Comparison of ENCODE assay signal across 15 cellular contexts in the genomic region with DNA sequence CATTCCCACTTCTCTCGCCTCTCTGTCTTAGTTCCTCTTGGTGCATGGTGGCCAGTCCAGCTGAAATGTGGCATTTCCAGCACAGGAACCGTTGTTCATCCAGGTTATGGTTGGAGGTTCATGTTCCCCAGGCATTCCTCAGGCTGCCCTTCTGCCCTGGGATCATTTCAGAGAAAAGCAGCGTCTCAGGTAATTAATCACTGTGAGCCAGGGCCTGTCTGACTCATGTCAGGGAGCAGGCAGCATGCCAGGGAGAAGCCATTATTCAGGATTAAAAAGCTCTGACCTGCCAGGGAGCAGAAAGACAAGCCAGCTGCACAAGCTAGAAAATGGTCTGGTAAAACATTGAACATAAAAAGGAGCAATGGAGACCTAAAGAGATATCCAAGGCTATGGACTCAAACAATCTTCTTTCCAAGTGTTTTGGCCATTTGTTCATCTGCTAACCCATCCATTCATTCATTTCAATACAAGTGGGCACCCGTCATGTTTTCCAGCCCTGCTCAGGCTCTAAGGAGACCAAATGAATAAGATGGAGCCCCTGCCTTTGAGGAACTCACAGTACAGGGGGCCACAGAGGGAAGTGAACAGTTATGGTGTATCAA.
A peak's percentile ranks its signal among the peaks of the same experiment; 100 is the strongest.
DNase-seq lines count a peak whose midpoint lies in the region; ATAC-seq and TF ChIP-seq lines count a peak whose summit lies in the region.
"Had no signal": no experiment of that assay in that cellular context is flagged by ENCODE, and none has a peak within 500 bp of the region (broad histone marks: within the 10 kb centered on the region; RNA-seq: fewer than 3 reads in every experiment).

No MANE protein-coding gene starts in this region.

- in situ Hi-C loops in IMR-90 (cut with MboI; ENCODE audit: low sequenced_read_pairs) = no loop called here

- H3K4me1 Mint-ChIP-seq in activated naive CD4-positive, alpha-beta T cell treated with anti-CD3 and anti-CD28 coated beads for 36 hours (ENCODE audit: low read depth) = no peaks in the 10 kb centered on the region
- H3K4me1 Mint-ChIP-seq: activated CD4-positive, alpha-beta T cell treated with anti-CD3 and anti-CD28 coated beads, Interleukin-2, amount 10 ng/mL, durations not matched to agents 7 days and 5 days had no signal

- H3K56ac ChIP-seq in IMR-90 (ENCODE audit: extremely low read depth, insufficient read depth, low read length) = no peak overlapping the region

- dilution Hi-C loops in IMR-90 (cut with HindIII; ENCODE audit: low sequenced_read_pairs, unreplicated experiment) = no loop called here

- H3K4me3 ChIP-seq in IMR-90 (ENCODE audit: insufficient read depth, low read depth, low read length) (no peak overlapping the region), hepatocyte (no peak overlapping the region)
- H3K4me3 ChIP-seq: spleen had no signal

- H2AK9ac ChIP-seq in IMR-90 (replicated peaks; ENCODE audit: low read depth, low read length, poor library complexity) = no peak overlapping the region

- H2AFZ ChIP-seq in IMR-90 (replicated peaks; ENCODE audit: low read length, poor library complexity) (no peak overlapping the region), hepatocyte (no peak overlapping the region)

- H3K27ac ChIP-seq in IMR-90 (ENCODE audit: insufficient read depth, low read length) (no peak overlapping the region), hepatocyte (no peak overlapping the region)
- H3K27ac ChIP-seq: HL-60, spleen had no signal

- H4K20me1 ChIP-seq in IMR-90 (ENCODE audit: insufficient read depth, low read length) = no peaks in the 10 kb centered on the region
- no peaks in the 10 kb centered on the region for H4K20me1 ChIP-seq in hepatocyte (ENCODE audit: insufficient read depth, poor library complexity, severe bottlenecking)

- WGBS in IMR-90 (ENCODE audit: extremely low coverage in 2 of 2, insufficient read length in 1 of 2), 2 experiments = 19% methylated on average over 3 of the region's 4 CpGs; no CpG with 5 or more reads in 1 of the 2 experiments
- 25% methylated on average over 4 of the region's 4 CpGs for WGBS in hepatocyte (ENCODE audit: low lambda C conversion rate, missing lambda C conversion rate)

- no peak overlapping the region for H2BK15ac ChIP-seq in IMR-90 (ENCODE audit: low read depth, low read length)

- H3K27ac Mint-ChIP-seq in activated naive CD4-positive, alpha-beta T cell treated with anti-CD3 and anti-CD28 coated beads for 36 hours = no peak overlapping the region
- H3K27ac Mint-ChIP-seq: activated CD4-positive, alpha-beta T cell treated with anti-CD3 and anti-CD28 coated beads, Interleukin-2, amount 10 ng/mL, durations not matched to agents 7 days and 5 days; CD8-positive, alpha-beta T cell had no signal

- intact Hi-C loops in IMR-90 (cut with micrococcal nuclease) = no loop called here
- intact Hi-C loops in activated naive CD4-positive, alpha-beta T cell treated with anti-CD3 and anti-CD28 coated beads for 36 hours (cut with micrococcal nuclease) = no loop called here
- intact Hi-C loops in sciatic nerve (cut with DNase I) = no loop called here

- H4K8ac ChIP-seq in IMR-90 (ENCODE audit: low read depth in 2 of 2, low read length in 2 of 2) = no peak overlapping the region

- peak; percentile 25; the same call in 1 of the 2 replicates for ATAC-seq in IMR-90 (ENCODE audit: low read depth)
- ATAC-seq in sciatic nerve = no peak
- ATAC-seq: CD8-positive, alpha-beta T cell had no signal

- 0 out of 2 replicates have a peak overlapping the region, but pooled peaks have one; percentile 23 for H2BK120ac ChIP-seq in IMR-90 (ENCODE audit: low read depth, low read length)

- no peaks in the 10 kb centered on the region for H3K36me3 ChIP-seq in IMR-90 (ENCODE audit: control insufficient read depth, insufficient read depth, low read length)
- no peaks in the 10 kb centered on the region for H3K36me3 ChIP-seq in hepatocyte (replicated peaks; ENCODE audit: insufficient read depth, low read depth)
- H3K36me3 ChIP-seq: spleen had no signal

- peak overlapping the region; percentile 25; the same call in 1 of the 2 replicates for H4K91ac ChIP-seq in IMR-90 (ENCODE audit: insufficient read depth, low read depth, low read length)

- H3K18ac ChIP-seq in IMR-90 (ENCODE audit: low read depth, low read length) = no peak overlapping the region

- CTCF ChIA-PET in IMR-90 (lab: Yijun Ruan, JAX) = no interaction called here
- CTCF ChIA-PET in activated naive CD4-positive, alpha-beta T cell treated with anti-CD3 and anti-CD28 coated beads for 36 hours (lab: Charles Lee) = no interaction called here

- H3K9me3 ChIP-seq in IMR-90 (ENCODE audit: control insufficient read depth, insufficient read depth, low read length) (peaks cover 2% of the 10 kb centered on the region; the same call in 1 of the 2 replicates), hepatocyte (ENCODE audit: low read depth) (no peaks in the 10 kb centered on the region)
- H3K9me3 ChIP-seq: spleen had no signal

- H3K4me2 ChIP-seq in IMR-90 (ENCODE audit: low read depth, low read length) (no peak overlapping the region), hepatocyte (no peak overlapping the region)

- no peak for TF ChIP-seq POLR2A in IMR-90 (IDR thresholded peaks at IDR 0.05; ENCODE audit: low read depth, low read length)

- no peak overlapping the region; the same call in 1 of the 2 replicates for H2BK20ac ChIP-seq in IMR-90 (ENCODE audit: low read depth, low read length)

- DNase-seq in D341Med (ENCODE audit: low spot score) (peak; percentile 71), IMR-90 (peak; percentile 71), RPMI7951 (ENCODE audit: low read depth) (peak; percentile 83), hepatocyte (ENCODE audit: low spot score) (peak; percentile 54), NCI-H2227 treated with DMSO at 0.1 percent for 48 hours (lab: John Stamatoyannopoulos, UW) (no peak), SK-N-DZ (ENCODE audit: low spot score) (no peak), sciatic nerve (ENCODE audit: low spot score) (no peak)
- DNase-seq in activated naive CD4-positive, alpha-beta T cell treated with anti-CD3 and anti-CD28 coated beads for 36 hours = no peak
- DNase-seq: activated CD4-positive, alpha-beta T cell treated with anti-CD3 and anti-CD28 coated beads, Interleukin-2, amount 10 ng/mL, durations not matched to agents 7 days and 5 days; activated effector memory CD4-positive, alpha-beta T cell treated with Interleukin-2 at 50 U/mL for 16 hours; CD8-positive, alpha-beta T cell; cerebellar nuclear complex; spleen had no signal

- H3K36me3 Mint-ChIP-seq in activated naive CD4-positive, alpha-beta T cell treated with anti-CD3 and anti-CD28 coated beads for 36 hours (ENCODE audit: low read depth) = no peaks in the 10 kb centered on the region
- H3K36me3 Mint-ChIP-seq: CD8-positive, alpha-beta T cell had no signal

- no peaks in the 10 kb centered on the region for H3K79me1 ChIP-seq in IMR-90 (ENCODE audit: low read depth in 1 of 2, low read length in 2 of 2)

- no peak overlapping the region for H2AK5ac ChIP-seq in IMR-90 (ENCODE audit: low read depth, low read length)

- no peak overlapping the region for H3K9ac ChIP-seq in IMR-90 (ENCODE audit: low read depth, low read length)

- no peak overlapping the region for H3K23ac ChIP-seq in IMR-90 (ENCODE audit: low read depth, low read length)

- POLR2A ChIA-PET in IMR-90 (lab: Charles Lee; ENCODE audit: unreplicated experiment) = no interaction called here

- TF ChIP-seq CTCF in IMR-90 (conservative IDR thresholded peaks at IDR 0.05; ENCODE audit: low read depth, low read length) (no peak), hepatocyte (IDR thresholded peaks at IDR 0.05; ENCODE audit: poor library complexity) (no peak)

- H3K14ac ChIP-seq in IMR-90 (replicated peaks; ENCODE audit: low read depth, low read length) = 0 out of 2 replicates have a peak overlapping the region, but pooled peaks have one; percentile 19

- H3K79me2 ChIP-seq in hepatocyte = no peaks in the 10 kb centered on the region

- no peak for TF ChIP-seq RAD21 in IMR-90 (IDR thresholded peaks at IDR 0.05; ENCODE audit: low read length)

- 0 out of 2 replicates have a peak overlapping the region, but pooled peaks have one; percentile 20 for H3K4ac ChIP-seq in IMR-90 (ENCODE audit: low read depth, low read length)

- H3K27me3 ChIP-seq in IMR-90 (ENCODE audit: control insufficient read depth, insufficient read depth, low read length) (no peaks in the 10 kb centered on the region; the same call in 1 of the 2 replicates), hepatocyte (no peaks in the 10 kb centered on the region)

- no peak overlapping the region for H4K5ac ChIP-seq in IMR-90 (ENCODE audit: low read depth, low read length)

- H3K4me1 ChIP-seq in IMR-90 (ENCODE audit: control insufficient read depth, insufficient read depth, low read length) (peaks cover 6% of the 10 kb centered on the region), hepatocyte (ENCODE audit: insufficient read depth) (peaks cover 4% of the 10 kb centered on the region)
- H3K4me1 ChIP-seq: spleen had no signal

- peaks cover 8% of the 10 kb centered on the region for H3K27me3 Mint-ChIP-seq in activated naive CD4-positive, alpha-beta T cell treated with anti-CD3 and anti-CD28 coated beads for 36 hours (ENCODE audit: low read depth)
- H3K27me3 Mint-ChIP-seq: activated CD4-positive, alpha-beta T cell treated with anti-CD3 and anti-CD28 coated beads, Interleukin-2, amount 10 ng/mL, durations not matched to agents 7 days and 5 days had no signal

- no peak overlapping the region for H2BK5ac ChIP-seq in IMR-90 (ENCODE audit: low read depth, low read length, poor library complexity, severe bottlenecking)

- no peaks in the 10 kb centered on the region for H3K9me3 Mint-ChIP-seq in activated naive CD4-positive, alpha-beta T cell treated with anti-CD3 and anti-CD28 coated beads for 36 hours
- H3K9me3 Mint-ChIP-seq: activated CD4-positive, alpha-beta T cell treated with anti-CD3 and anti-CD28 coated beads, Interleukin-2, amount 10 ng/mL, durations not matched to agents 7 days and 5 days; CD8-positive, alpha-beta T cell had no signal

- no peaks in the 10 kb centered on the region for H3K9me2 ChIP-seq in hepatocyte (replicated peaks; ENCODE audit: insufficient read depth)

- BruUV-seq in IMR-90 (replicated peaks; lab: Mats Ljungman, UMichigan) = no TSS peak

- H3K9me1 ChIP-seq in IMR-90 (ENCODE audit: insufficient read depth, low read length) = peaks cover 3% of the 10 kb centered on the region; the same call in 1 of the 2 replicates

- H3K4me3 Mint-ChIP-seq in activated naive CD4-positive, alpha-beta T cell treated with anti-CD3 and anti-CD28 coated beads for 36 hours = no peak overlapping the region
- H3K4me3 Mint-ChIP-seq: activated CD4-positive, alpha-beta T cell treated with anti-CD3 and anti-CD28 coated beads, Interleukin-2, amount 10 ng/mL, durations not matched to agents 7 days and 5 days; CD8-positive, alpha-beta T cell; nephron had no signal

TF ChIP-seq in IMR-90, 13 proteins besides CTCF, POLR2A, EP300 and RAD21:
- TF ChIP-seq SMC3 (IDR thresholded peaks at IDR 0.05; ENCODE audit: low read depth, low read length) (no peak), MAFK (IDR thresholded peaks at IDR 0.05; ENCODE audit: low read depth, low read length) (no peak), CHD1 (IDR thresholded peaks at IDR 0.05; ENCODE audit: low read depth, low read length) (no peak), MXI1 (IDR thresholded peaks at IDR 0.05; ENCODE audit: borderline replicate concordance, low read depth, low read length) (no peak)

Comparison
In these comparisons a context has a peak if more than half of its experiments do, and no peak if none do; other contexts are left out.
1. DNase-seq: peak in D341Med (single experiment), IMR-90 (single experiment), RPMI7951 (single experiment) and hepatocyte (single experiment); none in activated naive CD4-positive, alpha-beta T cell treated with anti-CD3 and anti-CD28 coated beads for 36 hours (single experiment), NCI-H2227 treated with DMSO at 0.1 percent for 48 hours (single experiment), SK-N-DZ (single experiment) and sciatic nerve (single experiment).